24 cellular contexts compared by ENCODE assay signal in genomic region chr4:137470806-137471205, GRCh38.
"Had no signal": no experiment of that assay in that cellular context is flagged by ENCODE, and none has a peak within 500 bp of the region (broad histone marks: within the 10 kb centered on the region; RNA-seq: fewer than 3 reads in every experiment).

No MANE protein-coding gene starts in this region.

- H3K27me3 ChIP-seq: brain microvascular endothelial cell, heart right ventricle, pancreas, stomach, suprapubic skin, tibial artery had no signal

- ATAC-seq: activated CD8-positive, alpha-beta T cell treated with anti-CD3 and anti-CD28 coated beads for 36 hours; activated T-cell treated with anti-CD3 and anti-CD28 coated beads, Interleukin-2, amount 50 U/mL, for 4 hours; activated T-helper 17 cell treated with anti-CD3 and anti-CD28 coated beads, Interleukin-2, amount 50 U/mL, for 72 hours; heart right ventricle; naive thymus-derived CD8-positive, alpha-beta T cell; pancreas; stimulated activated naive B cell treated with anti-CD40 and anti-IgM and Interleukin-4, amounts not matched to agents 10 μg/mL and 1 μg/mL and 100 μg/mL, for 72 hours had no signal

- H3K9me3 ChIP-seq: pancreas, prostate gland, suprapubic skin, tibial artery had no signal

- H3K36me3 ChIP-seq: brain microvascular endothelial cell, heart right ventricle, pancreas, prostate gland, stomach, suprapubic skin, tibial artery had no signal

- DNase-seq: activated B cell treated with CpG ODN at 0.5 μM for 24 hours; activated CD4-positive, alpha-beta T cell treated with anti-CD3 and anti-CD28 coated beads, Interleukin-2, amount 50 U/mL, for 1 hour; activated CD8-positive, alpha-beta T cell treated with anti-CD3 and anti-CD28 coated beads for 36 hours; activated gamma-delta T cell treated with Interleukin-2 at 50 U/mL for 16 hours; activated naive CD4-positive, alpha-beta T cell treated with anti-CD3 and anti-CD28 coated beads, Interleukin-2, amount 50 U/mL, for 16 hours; activated T-cell treated with anti-CD3 and anti-CD28 coated beads, Interleukin-2, amount 50 U/mL, for 4 hours; amniotic stem cell; brain microvascular endothelial cell; caudate nucleus; foreskin keratinocyte; heart right ventricle; midbrain; naive thymus-derived CD8-positive, alpha-beta T cell; nucleus accumbens; pancreas; stimulated activated CD4-positive, alpha-beta T cell treated with anti-CD3 and anti-CD28 coated beads, Interleukin-1b, Interleukin-23, amount 100 ng/mL, for 48 hours; stimulated activated CD4-positive, alpha-beta T cell treated with anti-CD3 and anti-CD28 coated beads, Interleukin-4, amount 100 ng/mL, for 4 hours; stimulated activated naive B cell treated with anti-CD40 and anti-IgM and Interleukin-4, amounts not matched to agents 10 μg/mL and 1 μg/mL and 100 μg/mL, for 72 hours; stomach; tibial artery had no signal

- H3K4me1 ChIP-seq: pancreas, prostate gland, suprapubic skin had no signal

- H3K4me2 ChIP-seq: smooth muscle cell had no signal

- H3K4me3 ChIP-seq: heart right ventricle, pancreas, prostate gland, smooth muscle cell, stomach, suprapubic skin, tibial artery had no signal

- H3K27ac ChIP-seq: brain microvascular endothelial cell, foreskin keratinocyte, heart right ventricle, pancreas, prostate gland, stomach, suprapubic skin, tibial artery had no signal
